Comparison of ENCODE assay signal across 22 cellular contexts in the genomic region with DNA sequence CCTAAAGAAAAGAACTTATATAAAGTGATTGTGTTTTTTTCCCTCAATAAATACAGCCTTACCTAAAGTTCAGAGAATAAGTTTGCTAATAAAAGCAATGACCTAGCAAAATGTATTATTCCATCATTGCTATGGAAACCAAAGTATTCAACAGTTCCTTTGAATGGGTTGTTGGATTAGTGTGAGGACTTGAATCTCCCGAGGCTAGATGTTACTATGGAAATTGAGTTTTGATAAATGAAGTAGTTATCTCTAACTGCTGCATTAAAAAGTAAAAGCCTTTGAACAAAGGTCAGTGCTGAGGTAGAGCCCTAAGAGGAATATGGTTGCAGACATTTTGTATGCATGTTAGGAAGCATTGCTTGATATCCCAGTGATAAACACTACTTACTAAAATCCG. TPM values are rescaled to one million over a fixed set of nuclear protein-coding genes. Genes with fewer than 3 reads are reported as not detected.
DNase-seq lines count a peak whose midpoint lies in the region; ATAC-seq and TF ChIP-seq lines count a peak whose summit lies in the region.
"Had no signal": no experiment of that assay in that cellular context is flagged by ENCODE, and none has a peak within 500 bp of the region (broad histone marks: within the 10 kb centered on the region; RNA-seq: fewer than 3 reads in every experiment).

No MANE protein-coding gene starts in this region.

- H3K9me2 ChIP-seq in hepatocyte (replicated peaks; ENCODE audit: insufficient read depth): no peaks in the 10 kb centered on the region

- H3K27ac Mint-ChIP-seq in naive thymus-derived CD8-positive, alpha-beta T cell: no peak overlapping the region

- intact Hi-C loops in stomach (cut with DNase I; ENCODE audit: low total_unique reads): no loop called here

- peaks cover 84% of the 10 kb centered on the region for H3K79me2 ChIP-seq in hepatocyte

- no peaks in the 10 kb centered on the region for H3K27me3 ChIP-seq in hepatocyte
- H3K27me3 ChIP-seq in stomach: no peaks in the 10 kb centered on the region
- H3K27me3 ChIP-seq in MG63: no peaks in the 10 kb centered on the region
- H3K27me3 ChIP-seq: upper lobe of right lung had no signal

- peaks cover 0 to 3% (median 0%) of the 10 kb centered on the region in 3 donors for H3K36me3 Mint-ChIP-seq in naive thymus-derived CD8-positive, alpha-beta T cell

- POLR2A ChIA-PET in RWPE1 (lab: Yijun Ruan, JAX; ENCODE audit: low non-redundant PET): no interaction called here
- POLR2A ChIA-PET in naive thymus-derived CD8-positive, alpha-beta T cell (lab: Charles Lee): no interaction called here

- peaks cover 6% of the 10 kb centered on the region for H4K20me1 ChIP-seq in hepatocyte (ENCODE audit: insufficient read depth, poor library complexity, severe bottlenecking)

- no peaks in the 10 kb centered on the region for H3K9me3 ChIP-seq in hepatocyte (ENCODE audit: low read depth)
- no peaks in the 10 kb centered on the region for H3K9me3 ChIP-seq in stomach
- no peaks in the 10 kb centered on the region for H3K9me3 ChIP-seq in MG63
- H3K9me3 ChIP-seq: psoas muscle, upper lobe of right lung had no signal

- H3K4me3 ChIP-seq in hepatocyte (no peak overlapping the region), stomach (peak overlapping the region in 2 of 4 donors; percentile 69 to 90), MG63 (no peak overlapping the region)
- H3K4me3 ChIP-seq: coronary artery, psoas muscle, upper lobe of right lung had no signal

- no peak for TF ChIP-seq POLR2A in stomach (IDR thresholded peaks at IDR 0.05)

- TF ChIP-seq CTCF in RWPE1 (conservative IDR thresholded peaks at IDR 0.05; ENCODE audit: low read depth) (no peak), hepatocyte (IDR thresholded peaks at IDR 0.05; ENCODE audit: poor library complexity) (no peak), stomach (IDR thresholded peaks at IDR 0.05) (no peak)

- H2AFZ ChIP-seq in hepatocyte: no peak overlapping the region

- peak overlapping the region; percentile 69; the same call in 1 of the 2 replicates for H3K27ac ChIP-seq in RWPE1
- H3K27ac ChIP-seq in hepatocyte: peak overlapping the region; percentile 92
- peak overlapping the region in 4 of 5 donors; percentile 59 to 92 (median 89) for H3K27ac ChIP-seq in stomach
- H3K27ac ChIP-seq: coronary artery, psoas muscle, upper lobe of right lung had no signal

- H3K4me1 Mint-ChIP-seq in naive thymus-derived CD8-positive, alpha-beta T cell: peaks cover 2 to 10% (median 9%) of the 10 kb centered on the region in 4 donors

- peak; percentile 22 for DNase-seq in DMS53 (lab: John Stamatoyannopoulos, UW)
- DNase-seq in DMS53 treated with DMSO at 0.1 percent for 48 hours (lab: John Stamatoyannopoulos, UW; ENCODE audit: unreplicated experiment): no peak
- no peak for DNase-seq in RWPE1 (ENCODE audit: low spot score)
- DNase-seq in hepatocyte (ENCODE audit: low spot score): no peak
- DNase-seq in stomach: no peak
- no peak for DNase-seq in MG63
- DNase-seq in NCI-H2081 (lab: John Stamatoyannopoulos, UW): no peak
- no peak for DNase-seq in naive thymus-derived CD8-positive, alpha-beta T cell
- DNase-seq: 8988T; activated CD4-positive, alpha-beta T cell treated with anti-CD3 and anti-CD28 coated beads, Interleukin-2, amount 50 U/mL, for 4 hours; activated CD8-positive, alpha-beta memory T cell treated with anti-CD3 and anti-CD28 coated beads, Interleukin-2, amount 50 U/mL, for 48 hours; activated effector memory CD4-positive, alpha-beta T cell treated with Interleukin-2 at 50 U/mL for 16 hours; Karpas-422; NCI-H1092; NCI-H2081 treated with DMSO at 0.1 percent for 48 hours; NCI-H82; psoas muscle; stimulated activated CD4-positive, alpha-beta T cell treated with anti-CD3 and anti-CD28 coated beads, Interleukin-2, amount 100 ng/mL, for 48 hours; stimulated activated naive CD4-positive, alpha-beta T cell treated with Interleukin-2 at 50 U/mL for 16 hours; upper lobe of right lung had no signal

- no peaks in the 10 kb centered on the region for H3K9me3 Mint-ChIP-seq in naive thymus-derived CD8-positive, alpha-beta T cell

- H3K36me3 ChIP-seq in hepatocyte (replicated peaks; ENCODE audit: insufficient read depth, low read depth) (no peaks in the 10 kb centered on the region), stomach (peaks cover 6 to 31% (median 22%) of the 10 kb centered on the region in 4 donors), MG63 (peaks cover 53% of the 10 kb centered on the region)

- H3K4me1 ChIP-seq in hepatocyte (ENCODE audit: insufficient read depth) (peaks cover 8% of the 10 kb centered on the region), stomach (peaks cover 3 to 68% (median 26%) of the 10 kb centered on the region in 4 donors)
- H3K4me1 ChIP-seq: upper lobe of right lung had no signal

- TF ChIP-seq EP300 in stomach (IDR thresholded peaks at IDR 0.05): no peak

- peak overlapping the region; percentile 74 for H3K4me2 ChIP-seq in hepatocyte

- H3K27me3 Mint-ChIP-seq in naive thymus-derived CD8-positive, alpha-beta T cell: peaks cover 0 to 10% (median 0%) of the 10 kb centered on the region in 5 donors

- 48% methylated on average over 2 of the region's 2 CpGs for WGBS in hepatocyte (ENCODE audit: low lambda C conversion rate, missing lambda C conversion rate)
- WGBS in stomach, 5 donors: 18 to 47% (median 22%) methylated on average over 2 of the region's 2 CpGs

- no peak overlapping the region for H3K4me3 Mint-ChIP-seq in naive thymus-derived CD8-positive, alpha-beta T cell

- CTCF ChIA-PET in RWPE1 (lab: Yijun Ruan, JAX): no interaction called here

- no peak for ATAC-seq in naive thymus-derived CD8-positive, alpha-beta T cell
- ATAC-seq: HCT116, psoas muscle, upper lobe of right lung had no signal

RNA-seq across cellular contexts. Expression of a gene that starts 6.2 kb away (rescaled TPM):
- total RNA-seq in hepatocyte: 95.8 and 99.9 TPM in 2 replicates
- 92.6 and 94.4 TPM in 2 replicates for polyA plus RNA-seq in hepatocyte
- total RNA-seq in stomach: 100 to 1,000 TPM in 1 of 5 donors, 10 to 100 TPM in 4; 35.7 to 585 (median 73.9) TPM
- polyA plus RNA-seq in stomach: 100 to 1,000 TPM in 1 of 3 donors, 10 to 100 TPM in 2; 23.7 to 104 (median 82.3) TPM
- total RNA-seq in MG63 (2014; rRNA removed; shearing (Covaris generic); ENCODE audit: low replicate concordance): 2.6 and 4.4 TPM in 2 replicates
- total RNA-seq in naive thymus-derived CD8-positive, alpha-beta T cell: 1 to 10 TPM; 4.7 to 5.3 TPM
- 1 to 10 TPM in 1 of 3 donors, under 1 TPM in 2; 0.44 to 1.1 (median 0.61) TPM for polyA plus RNA-seq in naive thymus-derived CD8-positive, alpha-beta T cell
